In genomic region chr1:225817611-225818061, GRCh38 we compare ENCODE assay signal across 9 cellular contexts. TPM values are rescaled to one million over a fixed set of nuclear protein-coding genes. Genes with fewer than 3 reads are reported as not detected.
DNase-seq lines count a peak whose midpoint lies in the region; ATAC-seq and TF ChIP-seq lines count a peak whose summit lies in the region.
"Had no signal": no experiment of that assay in that cellular context is flagged by ENCODE, and none has a peak within 500 bp of the region (broad histone marks: within the 10 kb centered on the region; RNA-seq: fewer than 3 reads in every experiment).

No MANE protein-coding gene starts in this region.

- DNase-seq in HT1080 (ENCODE audit: low read depth) (peak; percentile 79), amygdala (lab: John Stamatoyannopoulos, UW) (peak in 53 of 56 donors; percentile 15 to 90 (median 73)), left ventricle myocardium inferior (peak; percentile 65), SIG-M5 (lab: John Stamatoyannopoulos, UW) (no peak)
- DNase-seq: activated naive CD8-positive, alpha-beta T cell treated with anti-CD3 and anti-CD28 coated beads, Interleukin-2, amount 10 ng/mL, durations not matched to agents 7 days and 5 days had no signal

- ATAC-seq in HG03045 (IDR thresholded peaks at IDR 0.05; ENCODE audit: unreplicated experiment) = no peak
- ATAC-seq in activated CD4-positive, CD25-positive, alpha-beta regulatory T cell treated with anti-CD3 and anti-CD28 coated beads, Interleukin-2, amount 50 U/mL, for 24 hours = no peak

- H3K27me3 ChIP-seq in left ventricle myocardium inferior (ENCODE audit: low read depth) (no peaks in the 10 kb centered on the region), rectal smooth muscle tissue (ENCODE audit: control insufficient read depth, insufficient read depth, low read length) (no peaks in the 10 kb centered on the region)

- peak overlapping the region; percentile 49 for H3K4me3 ChIP-seq in left ventricle myocardium inferior
- H3K4me3 ChIP-seq in rectal smooth muscle tissue (ENCODE audit: low read length) = peak overlapping the region; percentile 3

- TF ChIP-seq CTCF in 22Rv1 (IDR thresholded peaks at IDR 0.05) (no peak), left ventricle myocardium inferior (IDR thresholded peaks at IDR 0.05; ENCODE audit: borderline replicate concordance) (no peak)

- H3K9me3 ChIP-seq in left ventricle myocardium inferior (replicated peaks) = no peaks in the 10 kb centered on the region

- peaks cover 87% of the 10 kb centered on the region for H3K4me1 ChIP-seq in left ventricle myocardium inferior
- H3K4me1 ChIP-seq in rectal smooth muscle tissue (ENCODE audit: control insufficient read depth, insufficient read depth, low read length) = peaks cover 51% of the 10 kb centered on the region

- H3K36me3 ChIP-seq in left ventricle myocardium inferior (peaks cover 12% of the 10 kb centered on the region), rectal smooth muscle tissue (ENCODE audit: control insufficient read depth, insufficient read depth, low read length) (no peaks in the 10 kb centered on the region)

- intact Hi-C loops in left ventricle myocardium inferior (cut with micrococcal nuclease) = no loop called here

- H3K9ac ChIP-seq in rectal smooth muscle tissue (ENCODE audit: low read length) = no peak overlapping the region

- H3K27ac ChIP-seq in 22Rv1 = peak overlapping the region; percentile 52
- peak overlapping the region; percentile 95 for H3K27ac ChIP-seq in left ventricle myocardium inferior (replicated peaks)
- H3K27ac ChIP-seq in rectal smooth muscle tissue (ENCODE audit: low read depth, low read length) = peak overlapping the region; percentile 79

RNA-seq across cellular contexts. Expression of gene EPHX1, which starts 7.7 kb away (rescaled TPM):
- total RNA-seq in HT1080 (2014; rRNA removed; shearing (Covaris generic)) = 8.4 and 17.7 TPM in 2 replicates
- 19.5 and 22.7 TPM in 2 replicates for polyA plus RNA-seq in HT1080 (2015; cell fraction: cytosol; rRNA removed)
- 27.4 and 41.4 TPM in 2 replicates for polyA plus RNA-seq in HT1080 (2015; cell fraction: nucleus; rRNA removed)
- 49.7 TPM for total RNA-seq in left ventricle myocardium inferior

RNA-seq across cellular contexts. Expression of gene SRP9, which starts 40.0 kb away (rescaled TPM):
- total RNA-seq in HT1080 (2014; rRNA removed; shearing (Covaris generic)) = 217 and 241 TPM in 2 replicates
- 421 and 485 TPM in 2 replicates for polyA plus RNA-seq in HT1080 (2015; cell fraction: cytosol; rRNA removed)
- polyA plus RNA-seq in HT1080 (2015; cell fraction: nucleus; rRNA removed) = 190 and 212 TPM in 2 replicates
- total RNA-seq in left ventricle myocardium inferior = 205 TPM
